Comparison of ENCODE assay signal across 18 cellular contexts in genomic region chr5:51138164-51138563, GRCh38.
"Had no signal": no experiment of that assay in that cellular context is flagged by ENCODE, and none has a peak within 500 bp of the region (broad histone marks: within the 10 kb centered on the region; RNA-seq: fewer than 3 reads in every experiment).

No MANE protein-coding gene starts in this region.

- H3K4me3 ChIP-seq: heart left ventricle, spleen, tibial artery, upper lobe of left lung, uterus had no signal

- H3K4me1 ChIP-seq: heart left ventricle, spleen, tibial artery, upper lobe of left lung, uterus had no signal

- H3K36me3 ChIP-seq: heart left ventricle, spleen, tibial artery, upper lobe of left lung, uterus had no signal

- H3K27me3 ChIP-seq: heart left ventricle, spleen, tibial artery, upper lobe of left lung, uterus had no signal

- H3K9me3 Mint-ChIP-seq: neural crest cell had no signal

- H3K27me3 Mint-ChIP-seq: stimulated activated memory B cell treated with anti-CD40 and anti-IgM and Interleukin-4, amounts not matched to agents 10 μg/mL and 1 μg/mL and 100 μg/mL, for 72 hours; stimulated activated naive CD8-positive, alpha-beta T cell treated with anti-CD3 and anti-CD28 coated beads, Interleukin-15, Interleukin-2, amounts not matched to agents 100 ng/mL and 50 ng/mL, for 24 hours had no signal

- H3K36me3 Mint-ChIP-seq: natural killer cell; stimulated activated memory B cell treated with anti-CD40 and anti-IgM and Interleukin-4, amounts not matched to agents 10 μg/mL and 1 μg/mL and 100 μg/mL, for 72 hours had no signal

- DNase-seq: dermis blood vessel endothelial cell; erythroblast; foreskin melanocyte; heart left ventricle; hippocampal formation; kidney glomerular epithelial cell; natural killer cell; spleen; stimulated activated CD4-positive, alpha-beta T cell treated with anti-CD3 and anti-CD28 coated beads, Interleukin-15, amount 100 ng/mL, for 24 hours; stimulated activated CD4-positive, alpha-beta T cell treated with anti-CD3 and anti-CD28 coated beads, Interleukin-1b, Interleukin-23, amount 100 ng/mL, for 48 hours; stimulated activated CD4-positive, alpha-beta T cell treated with anti-CD3 and anti-CD28 coated beads, Interleukin-4, amount 100 ng/mL, for 24 hours; tibial artery; upper lobe of left lung; uterus had no signal

- ATAC-seq: heart left ventricle; natural killer cell; sciatic nerve; stimulated activated memory B cell treated with anti-CD40 and anti-IgM and Interleukin-4, amounts not matched to agents 10 μg/mL and 1 μg/mL and 100 μg/mL, for 72 hours had no signal

- H3K9me3 ChIP-seq: tibial artery, upper lobe of left lung, uterus had no signal

- H3K27ac ChIP-seq: heart left ventricle, spleen, tibial artery, upper lobe of left lung, uterus had no signal

- H3K4me3 Mint-ChIP-seq: natural killer cell; neural crest cell; stimulated activated memory B cell treated with anti-CD40 and anti-IgM and Interleukin-4, amounts not matched to agents 10 μg/mL and 1 μg/mL and 100 μg/mL, for 72 hours; stimulated activated naive CD8-positive, alpha-beta T cell treated with anti-CD3 and anti-CD28 coated beads, Interleukin-15, Interleukin-2, amounts not matched to agents 100 ng/mL and 50 ng/mL, for 24 hours had no signal

- H3K4me1 Mint-ChIP-seq: natural killer cell; neural crest cell; stimulated activated memory B cell treated with anti-CD40 and anti-IgM and Interleukin-4, amounts not matched to agents 10 μg/mL and 1 μg/mL and 100 μg/mL, for 72 hours had no signal

- H3K27ac Mint-ChIP-seq: natural killer cell; stimulated activated memory B cell treated with anti-CD40 and anti-IgM and Interleukin-4, amounts not matched to agents 10 μg/mL and 1 μg/mL and 100 μg/mL, for 72 hours; stimulated activated naive CD8-positive, alpha-beta T cell treated with anti-CD3 and anti-CD28 coated beads, Interleukin-15, Interleukin-2, amounts not matched to agents 100 ng/mL and 50 ng/mL, for 24 hours had no signal
